In the genomic region with DNA sequence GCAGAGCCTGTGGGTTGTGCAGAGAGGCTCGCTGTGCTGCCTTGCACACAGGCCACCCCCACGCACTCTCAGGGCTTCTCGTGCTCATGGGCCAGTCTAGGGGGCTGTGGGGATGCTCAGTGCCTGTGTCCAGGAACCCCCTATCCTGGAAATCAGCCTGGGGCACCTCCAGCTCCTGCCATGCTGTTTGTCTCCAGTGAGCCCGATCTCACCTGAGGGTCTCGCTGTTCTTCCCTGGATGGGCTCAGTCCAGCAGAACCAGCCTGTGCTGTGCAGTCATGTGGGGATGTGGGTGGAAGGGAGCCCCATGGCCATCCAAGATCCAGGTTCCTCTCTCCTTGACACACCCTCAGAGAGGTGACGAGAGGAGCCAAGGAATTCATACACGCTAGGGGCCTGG, we compare ENCODE assay signal across 30 cellular contexts. TPM values are rescaled to one million over a fixed set of nuclear protein-coding genes. Genes with fewer than 3 reads are reported as not detected.
"Had no signal": no experiment of that assay in that cellular context is flagged by ENCODE, and none has a peak within 500 bp of the region (broad histone marks: within the 10 kb centered on the region; RNA-seq: fewer than 3 reads in every experiment).

No MANE protein-coding gene starts in this region.

- H3K27me3 ChIP-seq: left lung, pancreas, right lobe of liver, tibial artery, upper lobe of right lung, uterus had no signal

- H3K36me3 ChIP-seq: heart left ventricle, left lung, lower lobe of right lung, pancreas, right lobe of liver, thoracic aorta, tibial artery, upper lobe of right lung, uterus had no signal

- H3K4me3 ChIP-seq: heart left ventricle, left lung, lower lobe of right lung, pancreas, psoas muscle, right lobe of liver, smooth muscle cell, thoracic aorta, tibial artery, upper lobe of right lung, uterus had no signal

- H3K9me3 ChIP-seq: heart left ventricle, left lung, lower lobe of right lung, pancreas, psoas muscle, right lobe of liver, thoracic aorta, tibial artery, upper lobe of right lung, uterus had no signal

- H3K4me1 ChIP-seq: heart left ventricle, left lung, lower lobe of right lung, pancreas, psoas muscle, tibial artery, upper lobe of right lung, uterus had no signal

- ATAC-seq: heart left ventricle; left cardiac atrium; left lung; naive thymus-derived CD8-positive, alpha-beta T cell; pancreas; psoas muscle; stimulated activated memory B cell treated with anti-CD40 and anti-IgM and Interleukin-4, amounts not matched to agents 10 μg/mL and 1 μg/mL and 100 μg/mL, for 72 hours; upper lobe of right lung had no signal

- DNase-seq: heart left ventricle; kidney glomerular epithelial cell; left cardiac atrium; left lung; lower lobe of right lung; mammary epithelial cell; mesenchymal stem cell; naive thymus-derived CD8-positive, alpha-beta T cell; nucleus accumbens; pancreas; psoas muscle; right lobe of liver; stimulated activated CD4-positive, alpha-beta T cell treated with anti-CD3 and anti-CD28 coated beads, Interleukin-1b, Interleukin-23, amount 100 ng/mL, for 48 hours; stimulated activated CD4-positive, alpha-beta T cell treated with anti-CD3 and anti-CD28 coated beads, Interleukin-2, amount 100 ng/mL, for 48 hours; stimulated activated CD4-positive, alpha-beta T cell treated with anti-CD3 and anti-CD28 coated beads, Interleukin-4, amount 100 ng/mL, for 4 hours; stimulated activated naive CD4-positive, alpha-beta T cell treated with Interleukin-2 at 50 U/mL for 16 hours; stimulated activated naive CD8-positive, alpha-beta T cell treated with anti-CD3 and anti-CD28 coated beads, Interleukin-15, amount 100 ng/mL, for 72 hours; trophoblast cell; upper lobe of right lung; uterus had no signal

- H3K27ac ChIP-seq: heart left ventricle, left lung, lower lobe of right lung, pancreas, psoas muscle, right lobe of liver, thoracic aorta, tibial artery, upper lobe of right lung, uterus had no signal

RNA-seq across cellular contexts. Expression of a gene that starts 4.8 kb away (rescaled TPM):
- total RNA-seq: heart left ventricle; left cardiac atrium; left lung; liver; lower lobe of right lung; mammary epithelial cell; mucosa of gallbladder; naive thymus-derived CD8-positive, alpha-beta T cell; neural crest cell; osteoblast; pancreas; psoas muscle; right lobe of liver; skeletal muscle tissue; smooth muscle cell; thoracic aorta; upper lobe of right lung; uterus had no signal
- polyA plus RNA-seq: heart left ventricle; keratinocyte; liver; mammary epithelial cell; naive thymus-derived CD8-positive, alpha-beta T cell; pancreas; psoas muscle; smooth muscle cell had no signal

RNA-seq across cellular contexts. Expression of a gene that starts 26.7 kb away (rescaled TPM):
- total RNA-seq: naive thymus-derived CD8-positive, alpha-beta T cell; neural crest cell had no signal

RNA-seq across cellular contexts. Expression of a gene that starts 38.5 kb away (rescaled TPM):
- total RNA-seq: heart left ventricle; left cardiac atrium; left lung; mammary epithelial cell; naive thymus-derived CD8-positive, alpha-beta T cell; neural crest cell; osteoblast; psoas muscle; skeletal muscle tissue; smooth muscle cell; thoracic aorta; upper lobe of right lung had no signal
- polyA plus RNA-seq: heart left ventricle; keratinocyte; naive thymus-derived CD8-positive, alpha-beta T cell; psoas muscle; smooth muscle cell had no signal
